ENCODE assay signal across 1 cellular context in the genomic region with DNA sequence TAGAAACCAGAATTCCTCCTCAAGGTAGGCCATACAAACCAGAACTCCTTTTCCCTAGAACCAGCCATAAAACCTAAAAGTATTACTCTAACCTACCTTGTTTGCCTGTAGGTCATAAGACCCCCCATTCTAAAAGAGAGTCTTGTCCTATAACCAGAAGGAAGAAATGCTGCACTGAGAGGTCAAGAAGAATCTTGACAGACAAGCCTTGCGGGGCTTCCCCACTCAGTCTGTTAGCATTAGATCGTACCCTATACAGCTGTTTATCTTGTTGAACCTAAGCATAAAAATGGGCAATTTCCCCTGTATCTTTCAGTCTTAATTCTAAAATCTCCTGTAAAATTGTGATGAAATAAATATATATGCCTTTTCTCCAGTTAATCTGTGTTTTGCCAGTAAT.
TF ChIP-seq lines count a peak whose summit lies in the region.

No MANE protein-coding gene starts in this region.

TF ChIP-seq in HepG2, 621 proteins besides CTCF, POLR2A, EP300 and RAD21:
- TF ChIP-seq FOXP1 (IDR thresholded peaks at IDR 0.05) (no peak), FOXP1 (CRISPR knock-in tag; IDR thresholded peaks at IDR 0.05) (no peak), FOSL2 (CRISPR knock-in tag; IDR thresholded peaks at IDR 0.05) (no peak), MTF1 (CRISPR knock-in tag; IDR thresholded peaks at IDR 0.05) (no peak), ZNF644 (CRISPR knock-in tag; IDR thresholded peaks at IDR 0.05; ENCODE audit: low read depth) (no peak), ELF1 (CRISPR knock-in tag; IDR thresholded peaks at IDR 0.05) (no peak), ZMYM3 (CRISPR knock-in tag; IDR thresholded peaks at IDR 0.05) (no peak), ZNF430 (CRISPR knock-in tag; IDR thresholded peaks at IDR 0.05) (no peak), MXI1 (IDR thresholded peaks at IDR 0.05; ENCODE audit: borderline replicate concordance, low read depth, low read length) (no peak), CCAR2 (optimal IDR thresholded peaks at IDR 0.05; ENCODE audit: low read depth, low read length) (no peak), ONECUT2 (CRISPR knock-in tag; IDR thresholded peaks at IDR 0.05) (no peak), ZKSCAN5 (CRISPR knock-in tag; IDR thresholded peaks at IDR 0.05) (no peak), ZNF841 (CRISPR knock-in tag; IDR thresholded peaks at IDR 0.05; ENCODE audit: borderline replicate concordance) (no peak)
- TF ChIP-seq, protein P1, sequence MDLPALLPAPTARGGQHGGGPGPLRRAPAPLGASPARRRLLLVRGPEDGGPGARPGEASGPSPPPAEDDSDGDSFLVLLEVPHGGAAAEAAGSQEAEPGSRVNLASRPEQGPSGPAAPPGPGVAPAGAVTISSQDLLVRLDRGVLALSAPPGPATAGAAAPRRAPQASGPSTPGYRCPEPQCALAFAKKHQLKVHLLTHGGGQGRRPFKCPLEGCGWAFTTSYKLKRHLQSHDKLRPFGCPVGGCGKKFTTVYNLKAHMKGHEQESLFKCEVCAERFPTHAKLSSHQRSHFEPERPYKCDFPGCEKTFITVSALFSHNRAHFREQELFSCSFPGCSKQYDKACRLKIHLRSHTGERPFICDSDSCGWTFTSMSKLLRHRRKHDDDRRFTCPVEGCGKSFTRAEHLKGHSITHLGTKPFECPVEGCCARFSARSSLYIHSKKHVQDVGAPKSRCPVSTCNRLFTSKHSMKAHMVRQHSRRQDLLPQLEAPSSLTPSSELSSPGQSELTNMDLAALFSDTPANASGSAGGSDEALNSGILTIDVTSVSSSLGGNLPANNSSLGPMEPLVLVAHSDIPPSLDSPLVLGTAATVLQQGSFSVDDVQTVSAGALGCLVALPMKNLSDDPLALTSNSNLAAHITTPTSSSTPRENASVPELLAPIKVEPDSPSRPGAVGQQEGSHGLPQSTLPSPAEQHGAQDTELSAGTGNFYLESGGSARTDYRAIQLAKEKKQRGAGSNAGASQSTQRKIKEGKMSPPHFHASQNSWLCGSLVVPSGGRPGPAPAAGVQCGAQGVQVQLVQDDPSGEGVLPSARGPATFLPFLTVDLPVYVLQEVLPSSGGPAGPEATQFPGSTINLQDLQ (CRISPR knock-in tag; IDR thresholded peaks at IDR 0.05), result no peak
